In the genomic region with DNA sequence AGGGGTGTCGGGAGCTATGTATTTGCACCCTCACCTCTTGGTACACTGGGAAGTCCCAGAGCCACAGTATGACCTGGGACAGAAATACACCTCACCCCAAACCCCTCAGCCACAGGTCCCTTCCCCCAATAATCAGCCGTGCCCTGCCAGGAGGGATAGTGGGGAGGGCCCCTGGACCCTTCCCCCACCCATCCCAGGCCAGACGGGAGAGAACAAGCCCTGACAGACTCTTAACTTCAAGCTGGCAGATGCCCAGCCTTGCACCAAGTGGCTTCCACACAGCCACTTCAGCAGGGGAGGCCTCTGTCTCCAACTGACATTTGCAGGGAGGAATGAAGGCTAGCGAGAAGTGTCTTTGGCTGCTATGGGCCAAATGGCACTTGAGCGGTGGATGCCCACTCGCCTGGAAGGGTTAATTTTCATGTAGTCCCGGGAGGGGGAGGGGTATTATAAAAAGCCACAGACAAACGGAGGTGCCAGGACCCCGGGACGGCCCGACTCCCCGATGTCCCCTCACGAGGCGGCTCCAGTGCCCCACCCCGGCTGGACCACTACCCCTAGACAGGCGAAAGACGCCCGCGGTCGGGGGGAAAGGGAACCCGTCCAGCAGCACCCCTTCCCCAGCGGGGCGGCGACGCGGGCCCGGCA, we compare ENCODE assay signal across 8 cellular contexts. TPM values are rescaled to one million over a fixed set of nuclear protein-coding genes. Genes with fewer than 3 reads are reported as not detected.
A peak's percentile ranks its signal among the peaks of the same experiment; 100 is the strongest.
DNase-seq lines count a peak whose midpoint lies in the region; ATAC-seq, FAIRE-seq and TF ChIP-seq lines count a peak whose summit lies in the region.

No MANE protein-coding gene starts in this region.

- TF ChIP-seq CTCF in brain (conservative IDR thresholded peaks at IDR 0.05) (no peak), kidney (IDR thresholded peaks at IDR 0.05; ENCODE audit: borderline replicate concordance, extremely low read depth, insufficient read depth) (no peak)

- no peak for DNase-seq in stimulated activated naive CD8-positive, alpha-beta T cell treated with anti-CD3 and anti-CD28 coated beads, Interleukin-15, Interleukin-2, amounts not matched to agents 100 U/mL and 50 U/mL, for 24 hours
- DNase-seq in kidney (peak; percentile 77), kidney glomerular epithelial cell (lab: John Stamatoyannopoulos, UW) (no peak), putamen (ENCODE audit: low spot score) (no peak)

- H3K9me3 Mint-ChIP-seq in stimulated activated naive CD8-positive, alpha-beta T cell treated with anti-CD3 and anti-CD28 coated beads, Interleukin-15, Interleukin-2, amounts not matched to agents 100 ng/mL and 50 ng/mL, for 24 hours = no peaks in the 10 kb centered on the region
- no peaks in the 10 kb centered on the region for H3K9me3 Mint-ChIP-seq in brain

- FAIRE-seq in kidney (lab: Jason Lieb, UNC) = no peak

- H3K27ac ChIP-seq in kidney (ENCODE audit: low read depth in 2 of 2, low read length in 2 of 2) = no peak overlapping the region
- H3K27ac ChIP-seq in stomach smooth muscle (ENCODE audit: low read length) = peak overlapping the region; percentile 71

- peaks cover 11% of the 10 kb centered on the region for H3K4me1 Mint-ChIP-seq in stimulated activated naive CD8-positive, alpha-beta T cell treated with anti-CD3 and anti-CD28 coated beads, Interleukin-15, Interleukin-2, amounts not matched to agents 100 ng/mL and 50 ng/mL, for 24 hours (ENCODE audit: low read depth)
- peaks cover 30% of the 10 kb centered on the region for H3K4me1 Mint-ChIP-seq in brain

- H3K4me3 Mint-ChIP-seq in stimulated activated naive CD8-positive, alpha-beta T cell treated with anti-CD3 and anti-CD28 coated beads, Interleukin-15, Interleukin-2, amounts not matched to agents 100 ng/mL and 50 ng/mL, for 24 hours = peak overlapping the region; percentile 60
- H3K4me3 Mint-ChIP-seq in brain = peak overlapping the region; percentile 79 to 88 (median 85)

- H3K27me3 Mint-ChIP-seq in stimulated activated naive CD8-positive, alpha-beta T cell treated with anti-CD3 and anti-CD28 coated beads, Interleukin-15, Interleukin-2, amounts not matched to agents 100 ng/mL and 50 ng/mL, for 24 hours = peaks cover 40% of the 10 kb centered on the region
- peaks cover 28% of the 10 kb centered on the region for H3K27me3 Mint-ChIP-seq in brain

- H3K9me3 ChIP-seq in kidney (ENCODE audit: control insufficient read depth in 1 of 2, low read length in 2 of 2) = no peaks in the 10 kb centered on the region
- H3K9me3 ChIP-seq in stomach smooth muscle (ENCODE audit: control insufficient read depth in 2 of 2, low read length in 2 of 2) = no peaks in the 10 kb centered on the region

- no peaks in the 10 kb centered on the region for H3K36me3 Mint-ChIP-seq in stimulated activated naive CD8-positive, alpha-beta T cell treated with anti-CD3 and anti-CD28 coated beads, Interleukin-15, Interleukin-2, amounts not matched to agents 100 ng/mL and 50 ng/mL, for 24 hours (ENCODE audit: low read depth)
- no peaks in the 10 kb centered on the region for H3K36me3 Mint-ChIP-seq in brain

- intact Hi-C loops in kidney (cut with DNase I) = no loop called here

- peaks cover 6 to 10% of the 10 kb centered on the region in 2 donors for H3K4me1 ChIP-seq in kidney (ENCODE audit: control insufficient read depth in 1 of 2, insufficient read depth in 1 of 2, low read depth in 1 of 2, low read length in 2 of 2)
- H3K4me1 ChIP-seq in stomach smooth muscle (ENCODE audit: control insufficient read depth, insufficient read depth, low read length) = peaks cover 44% of the 10 kb centered on the region

- peak overlapping the region in 1 of 2 donors; percentile 39 for H3K4me3 ChIP-seq in kidney (ENCODE audit: low read length in 2 of 2)
- peak overlapping the region; percentile 76 to 85 for H3K4me3 ChIP-seq in stomach smooth muscle (ENCODE audit: low read length in 2 of 2)

- no peaks in the 10 kb centered on the region for H3K27me3 ChIP-seq in stomach smooth muscle (ENCODE audit: control insufficient read depth in 1 of 2, insufficient read depth in 2 of 2, low read length in 2 of 2)

- ATAC-seq in stimulated activated naive CD8-positive, alpha-beta T cell treated with anti-CD3 and anti-CD28 coated beads, Interleukin-15, Interleukin-2, amounts not matched to agents 100 U/mL and 50 U/mL, for 24 hours = no peak
- ATAC-seq in GM21367 (IDR thresholded peaks at IDR 0.05; ENCODE audit: unreplicated experiment) = no peak

- H3K36me3 ChIP-seq in kidney (ENCODE audit: control insufficient read depth in 1 of 2, insufficient read depth in 2 of 2, low read length in 2 of 2) = no peaks in the 10 kb centered on the region
- no peaks in the 10 kb centered on the region for H3K36me3 ChIP-seq in stomach smooth muscle (ENCODE audit: control insufficient read depth in 2 of 2, insufficient read depth in 2 of 2, low read length in 2 of 2)

- H3K9ac ChIP-seq in kidney (ENCODE audit: low read length in 2 of 2) (peak overlapping the region in 1 of 2 donors; percentile 71), stomach smooth muscle (ENCODE audit: low read length in 2 of 2) (peak overlapping the region; percentile 70 to 72)

- no peak overlapping the region for H3K27ac Mint-ChIP-seq in stimulated activated naive CD8-positive, alpha-beta T cell treated with anti-CD3 and anti-CD28 coated beads, Interleukin-15, Interleukin-2, amounts not matched to agents 100 ng/mL and 50 ng/mL, for 24 hours
- peak overlapping the region; percentile 71 to 94 (median 90) for H3K27ac Mint-ChIP-seq in brain

RNA-seq across cellular contexts. Expression of a gene that starts 0.5 kb away (rescaled TPM):
- 1.9 TPM for polyA plus RNA-seq in brain (ENCODE audit: insufficient read depth, low read depth, low replicate concordance)
- total RNA-seq in kidney = 5.5 TPM
- polyA plus RNA-seq in kidney (ENCODE audit: insufficient read depth, low read depth, low replicate concordance) = 1.4 TPM

RNA-seq across cellular contexts. Expression of a gene that starts 51.1 kb away (rescaled TPM):
- polyA plus RNA-seq in brain (ENCODE audit: insufficient read depth, low read depth, low replicate concordance) = 166 TPM
- total RNA-seq in kidney = 177 TPM
- polyA plus RNA-seq in kidney (ENCODE audit: insufficient read depth, low read depth, low replicate concordance) = 49.5 TPM

RNA-seq across cellular contexts. Expression of a gene that starts 51.7 kb away (rescaled TPM):
- polyA plus RNA-seq in brain (ENCODE audit: insufficient read depth, low read depth, low replicate concordance) (26.6 TPM), kidney (ENCODE audit: insufficient read depth, low read depth, low replicate concordance) (62.3 TPM)
- 39.0 TPM for total RNA-seq in kidney
